ENCODE assay signal across 8 cellular contexts in the genomic region with DNA sequence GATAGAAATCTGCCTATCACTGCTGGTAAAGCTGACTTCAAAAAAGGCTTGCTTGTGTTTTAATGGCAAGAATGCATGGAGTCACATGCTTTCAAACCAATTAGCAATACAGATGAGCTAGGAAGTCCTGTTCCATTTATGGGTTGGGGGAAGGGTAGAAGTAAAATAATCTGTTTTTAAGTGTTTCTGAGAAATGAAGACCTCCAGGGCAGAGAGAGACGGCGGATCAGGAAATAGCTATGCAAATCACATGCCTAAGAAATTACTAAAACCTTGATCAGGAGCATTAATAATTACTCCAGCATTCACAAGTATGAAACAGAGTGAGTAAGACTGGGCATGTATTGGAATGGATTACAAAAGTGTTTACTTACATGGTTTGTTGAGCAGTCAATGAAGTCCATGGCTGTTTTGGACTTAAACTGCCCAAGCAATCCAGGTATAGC.
DNase-seq lines count a peak whose midpoint lies in the region; TF ChIP-seq lines count a peak whose summit lies in the region.

No MANE protein-coding gene starts in this region.

- intact Hi-C loops in esophagus squamous epithelium (cut with DNase I) (loop anchor here (5.0 kb wide), 1 partner anchor 199 kb away; no protein-coding TSS in a partner anchor), adrenal gland (cut with DNase I) (loop anchor here in 1 of 2 donors (10.0 kb wide), 1 partner anchor 201 kb away; no protein-coding TSS in a partner anchor)

- H3K36me3 ChIP-seq in esophagus squamous epithelium (no peaks in the 10 kb centered on the region), adrenal gland (replicated peaks in 1 of 2) (no peaks in the 10 kb centered on the region)

- no peak for TF ChIP-seq CTCF in esophagus squamous epithelium (IDR thresholded peaks at IDR 0.05)
- no peak for TF ChIP-seq CTCF in adrenal gland (IDR thresholded peaks at IDR 0.05)

- TF ChIP-seq POLR2A in esophagus squamous epithelium (IDR thresholded peaks at IDR 0.05) (no peak), adrenal gland (IDR thresholded peaks at IDR 0.05) (no peak)

- peaks cover 56 to 93% (median 67%) of the 10 kb centered on the region in 3 donors for H3K4me1 ChIP-seq in esophagus squamous epithelium
- H3K4me1 ChIP-seq in adrenal gland (replicated peaks in 1 of 2), result peaks cover 22 to 49% of the 10 kb centered on the region in 2 donors

- H3K27me3 ChIP-seq in esophagus squamous epithelium (no peaks in the 10 kb centered on the region), adrenal gland (no peaks in the 10 kb centered on the region)

- 9 to 15% methylated on average over 2 of the region's 2 CpGs for WGBS in esophagus squamous epithelium, 2 donors
- 55 to 77% (median 68%) methylated on average over 2 of the region's 2 CpGs for WGBS in adrenal gland, 4 donors

- DNase-seq in EL (peak; percentile 96), RPMI7951 (ENCODE audit: low read depth) (peak; percentile 65), esophagus squamous epithelium (lab: John Stamatoyannopoulos, UW) (no peak), renal cortical epithelial cell (ENCODE audit: low read depth) (peak; percentile 100), hepatic stellate cell (ENCODE audit: low spot score) (no peak), superior temporal gyrus (ENCODE audit: extremely low spot score) (no peak), adrenal gland (no peak)
- DNase-seq in activated CD4-positive, alpha-beta T cell treated with anti-CD3 and anti-CD28 coated beads for 4 hours, result no peak

- H3K27ac ChIP-seq in esophagus squamous epithelium (peak overlapping the region; percentile 43 to 96 (median 80)), adrenal gland (no peak overlapping the region)

- H3K4me3 ChIP-seq in esophagus squamous epithelium (no peak overlapping the region), adrenal gland (no peak overlapping the region)

- H3K9me3 ChIP-seq in esophagus squamous epithelium (no peaks in the 10 kb centered on the region), adrenal gland (replicated peaks in 1 of 3) (no peaks in the 10 kb centered on the region)

Comparison
In these comparisons a context has a peak if more than half of its experiments do, and no peak if none do; other contexts are left out.
1. DNase-seq: peak in EL (single experiment), RPMI7951 (single experiment) and renal cortical epithelial cell (single experiment); none in esophagus squamous epithelium (single experiment), hepatic stellate cell (single experiment), superior temporal gyrus (single experiment), adrenal gland (0 of 7) and activated CD4-positive, alpha-beta T cell treated with anti-CD3 and anti-CD28 coated beads for 4 hours (0 of 2).
2. H3K27ac ChIP-seq: peak in esophagus squamous epithelium (4 of 4); none in adrenal gland (0 of 5).